20 cellular contexts compared by ENCODE assay signal in genomic region chr21:36369064-36369685, GRCh38. TPM values are rescaled to one million over a fixed set of nuclear protein-coding genes. Genes with fewer than 3 reads are reported as not detected.
DNase-seq lines count a peak whose midpoint lies in the region; ATAC-seq and TF ChIP-seq lines count a peak whose summit lies in the region.
"Had no signal": no experiment of that assay in that cellular context is flagged by ENCODE, and none has a peak within 500 bp of the region (broad histone marks: within the 10 kb centered on the region; RNA-seq: fewer than 3 reads in every experiment).

No MANE protein-coding gene starts in this region.

- no peak for TF ChIP-seq CTCF in GM12865 (IDR thresholded peaks at IDR 0.05; ENCODE audit: insufficient read depth, low read depth, low read length, missing control alignments)

- H3K27ac Mint-ChIP-seq in activated naive CD4-positive, alpha-beta T cell treated with anti-CD3 and anti-CD28 coated beads for 36 hours: peak overlapping the region; percentile 48
- peak overlapping the region; percentile 78 for H3K27ac Mint-ChIP-seq in activated T-helper 17 cell treated with anti-CD3 and anti-CD28 coated beads, Interleukin-2, amount 50 U/mL, for 72 hours
- H3K27ac Mint-ChIP-seq in natural killer cell treated with Interleukin-12 subunit alpha and Interleukin-12 subunit beta and Interleukin-15 and Interleukin-18, amount 100 ng/mL, for 72 hours: peak overlapping the region in 1 of 2 donors; percentile 28
- H3K27ac Mint-ChIP-seq: activated CD4-positive, alpha-beta T cell treated with anti-CD3 and anti-CD28 coated beads, Interleukin-2, amount 10 ng/mL, durations not matched to agents 24 days and 14 days had no signal

- CTCF ChIA-PET in activated naive CD4-positive, alpha-beta T cell treated with anti-CD3 and anti-CD28 coated beads for 36 hours (lab: Charles Lee): interaction anchor here (1.0 kb wide), 1 partner anchor 216 kb away, joined by 3 read pairs; no protein-coding TSS in a partner anchor

- intact Hi-C loops in activated naive CD4-positive, alpha-beta T cell treated with anti-CD3 and anti-CD28 coated beads for 36 hours (cut with micrococcal nuclease): no loop called here

- DNase-seq in activated naive CD4-positive, alpha-beta T cell treated with anti-CD3 and anti-CD28 coated beads for 36 hours: no peak
- no peak for DNase-seq in activated naive CD4-positive, alpha-beta T cell treated with anti-CD3 and anti-CD28 coated beads, Interleukin-2, amount 50 U/mL, for 16 hours
- DNase-seq in GM12865 (ENCODE audit: low read depth) (peak; percentile 69), AG08395 (ENCODE audit: low spot score) (no peak)
- DNase-seq in natural killer cell treated with Interleukin-12 subunit alpha and Interleukin-12 subunit beta and Interleukin-15 and Interleukin-18, amount 100 ng/mL, for 72 hours (ENCODE audit: low spot score): no peak
- DNase-seq: activated CD4-positive, alpha-beta T cell treated with anti-CD3 and anti-CD28 coated beads, Interleukin-2, amount 10 ng/mL, durations not matched to agents 24 days and 14 days; activated naive CD4-positive, alpha-beta T cell; DMS153; foreskin keratinocyte; GF-D8; NCI-H1092; NCI-H2081; NK-92 treated with Interleukin-12 subunit alpha and Interleukin-12 subunit beta, amount 100 ng/mL, for 24 hours; right cardiac atrium had no signal

- no peak overlapping the region for H3K4me3 ChIP-seq in GM12865 (ENCODE audit: low read depth, low read length)
- H3K4me3 ChIP-seq: SJSA1, suprapubic skin had no signal

- H3K36me3 Mint-ChIP-seq in activated naive CD4-positive, alpha-beta T cell treated with anti-CD3 and anti-CD28 coated beads for 36 hours (ENCODE audit: low read depth): peaks cover 38% of the 10 kb centered on the region
- H3K36me3 Mint-ChIP-seq in activated T-helper 17 cell treated with anti-CD3 and anti-CD28 coated beads, Interleukin-2, amount 50 U/mL, for 72 hours (ENCODE audit: low read depth): peaks cover 100% of the 10 kb centered on the region
- peaks cover 36% of the 10 kb centered on the region for H3K36me3 Mint-ChIP-seq in natural killer cell treated with Interleukin-12 subunit alpha and Interleukin-12 subunit beta and Interleukin-15 and Interleukin-18, amount 100 ng/mL, for 72 hours

- peaks cover 1% of the 10 kb centered on the region for H3K4me1 Mint-ChIP-seq in activated naive CD4-positive, alpha-beta T cell treated with anti-CD3 and anti-CD28 coated beads for 36 hours (ENCODE audit: low read depth)
- H3K4me1 Mint-ChIP-seq in activated T-helper 17 cell treated with anti-CD3 and anti-CD28 coated beads, Interleukin-2, amount 50 U/mL, for 72 hours: peaks cover 9% of the 10 kb centered on the region
- H3K4me1 Mint-ChIP-seq in natural killer cell treated with Interleukin-12 subunit alpha and Interleukin-12 subunit beta and Interleukin-15 and Interleukin-18, amount 100 ng/mL, for 72 hours (ENCODE audit: low read depth in 2 of 2): peaks cover 9 to 11% of the 10 kb centered on the region in 2 donors
- H3K4me1 Mint-ChIP-seq: CD14-positive monocyte had no signal

- no peaks in the 10 kb centered on the region for H3K27me3 Mint-ChIP-seq in activated naive CD4-positive, alpha-beta T cell treated with anti-CD3 and anti-CD28 coated beads for 36 hours (ENCODE audit: low read depth)
- no peaks in the 10 kb centered on the region for H3K27me3 Mint-ChIP-seq in activated T-helper 17 cell treated with anti-CD3 and anti-CD28 coated beads, Interleukin-2, amount 50 U/mL, for 72 hours
- H3K27me3 Mint-ChIP-seq in natural killer cell treated with Interleukin-12 subunit alpha and Interleukin-12 subunit beta and Interleukin-15 and Interleukin-18, amount 100 ng/mL, for 72 hours: no peaks in the 10 kb centered on the region
- H3K27me3 Mint-ChIP-seq: activated CD4-positive, alpha-beta T cell treated with anti-CD3 and anti-CD28 coated beads, Interleukin-2, amount 10 ng/mL, durations not matched to agents 24 days and 14 days had no signal

- H3K9me3 Mint-ChIP-seq in activated naive CD4-positive, alpha-beta T cell treated with anti-CD3 and anti-CD28 coated beads for 36 hours: no peaks in the 10 kb centered on the region
- no peaks in the 10 kb centered on the region for H3K9me3 Mint-ChIP-seq in activated T-helper 17 cell treated with anti-CD3 and anti-CD28 coated beads, Interleukin-2, amount 50 U/mL, for 72 hours
- no peaks in the 10 kb centered on the region for H3K9me3 Mint-ChIP-seq in natural killer cell treated with Interleukin-12 subunit alpha and Interleukin-12 subunit beta and Interleukin-15 and Interleukin-18, amount 100 ng/mL, for 72 hours
- H3K9me3 Mint-ChIP-seq: activated CD4-positive, alpha-beta T cell treated with anti-CD3 and anti-CD28 coated beads, Interleukin-2, amount 10 ng/mL, durations not matched to agents 24 days and 14 days; CD14-positive monocyte had no signal

- no peak overlapping the region for H3K4me3 Mint-ChIP-seq in activated naive CD4-positive, alpha-beta T cell treated with anti-CD3 and anti-CD28 coated beads for 36 hours
- peak overlapping the region; percentile 11 for H3K4me3 Mint-ChIP-seq in activated T-helper 17 cell treated with anti-CD3 and anti-CD28 coated beads, Interleukin-2, amount 50 U/mL, for 72 hours
- H3K4me3 Mint-ChIP-seq in natural killer cell treated with Interleukin-12 subunit alpha and Interleukin-12 subunit beta and Interleukin-15 and Interleukin-18, amount 100 ng/mL, for 72 hours: peak overlapping the region; percentile 16
- H3K4me3 Mint-ChIP-seq: activated CD4-positive, alpha-beta T cell treated with anti-CD3 and anti-CD28 coated beads, Interleukin-2, amount 10 ng/mL, durations not matched to agents 24 days and 14 days; CD14-positive monocyte had no signal

- ATAC-seq in activated T-helper 17 cell treated with anti-CD3 and anti-CD28 coated beads, Interleukin-2, amount 50 U/mL, for 72 hours (replicated peaks): peak; percentile 72
- peak in 1 of 2 donors; percentile 77 for ATAC-seq in natural killer cell treated with Interleukin-12 subunit alpha and Interleukin-12 subunit beta and Interleukin-15 and Interleukin-18, amount 100 ng/mL, for 72 hours
- ATAC-seq in GM19463 (IDR thresholded peaks at IDR 0.05; ENCODE audit: unreplicated experiment) (no peak), HG02623 (IDR thresholded peaks at IDR 0.05; ENCODE audit: unreplicated experiment) (no peak)
- ATAC-seq: foreskin keratinocyte, right cardiac atrium had no signal

RNA-seq across cellular contexts. Expression of gene CHAF1B, which starts 16.0 kb away (rescaled TPM):
- 10 to 100 TPM; 30.5 to 31.9 TPM for total RNA-seq in activated naive CD4-positive, alpha-beta T cell treated with anti-CD3 and anti-CD28 coated beads for 36 hours
- 10 to 100 TPM; 23.3 to 30.3 TPM for total RNA-seq in activated T-helper 17 cell treated with anti-CD3 and anti-CD28 coated beads, Interleukin-2, amount 50 U/mL, for 72 hours
- total RNA-seq in natural killer cell treated with Interleukin-12 subunit alpha and Interleukin-12 subunit beta and Interleukin-15 and Interleukin-18, amount 100 ng/mL, for 72 hours: 10 to 100 TPM; 20.2 to 38.0 TPM

RNA-seq across cellular contexts. Expression of gene MORC3, which starts 49.2 kb away (rescaled TPM):
- 10 to 100 TPM; 26.7 to 28.6 TPM for total RNA-seq in activated naive CD4-positive, alpha-beta T cell treated with anti-CD3 and anti-CD28 coated beads for 36 hours
- total RNA-seq in activated T-helper 17 cell treated with anti-CD3 and anti-CD28 coated beads, Interleukin-2, amount 50 U/mL, for 72 hours: 10 to 100 TPM; 29.5 to 52.4 TPM
- 10 to 100 TPM; 26.8 to 28.7 TPM for total RNA-seq in natural killer cell treated with Interleukin-12 subunit alpha and Interleukin-12 subunit beta and Interleukin-15 and Interleukin-18, amount 100 ng/mL, for 72 hours
